ENCODE assay signal across 13 cellular contexts in the genomic region with DNA sequence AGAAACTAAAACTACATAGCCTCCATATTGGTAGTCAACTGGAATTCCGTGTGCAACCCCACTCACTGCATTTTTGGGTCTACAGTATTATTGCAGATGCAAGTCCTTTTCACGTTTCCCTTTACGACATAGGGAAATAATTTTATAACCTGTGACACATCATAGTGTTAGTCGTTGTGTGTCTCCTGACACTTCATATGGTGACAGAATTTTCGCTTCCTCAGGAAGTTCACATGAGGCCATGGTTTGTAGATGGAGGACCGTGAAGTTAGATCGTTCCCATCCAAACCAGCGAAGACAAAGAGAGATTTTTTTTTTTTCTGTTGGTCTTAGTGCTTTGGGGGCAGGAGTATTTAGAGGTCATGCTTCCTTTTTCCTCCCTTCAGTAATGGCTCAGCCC. TPM values are rescaled to one million over a fixed set of nuclear protein-coding genes. Genes with fewer than 3 reads are reported as not detected.
DNase-seq lines count a peak whose midpoint lies in the region; ATAC-seq and TF ChIP-seq lines count a peak whose summit lies in the region.
"Had no signal": no experiment of that assay in that cellular context is flagged by ENCODE, and none has a peak within 500 bp of the region (broad histone marks: within the 10 kb centered on the region; RNA-seq: fewer than 3 reads in every experiment).

No MANE protein-coding gene starts in this region.

- H3K36me3 ChIP-seq in left lung = peaks cover 0 to 99% of the 10 kb centered on the region in 2 donors

- DNase-seq in GDM1 (lab: John Stamatoyannopoulos, UW) (peak; percentile 35), left lung (no peak), NCI-H128 (lab: John Stamatoyannopoulos, UW; ENCODE audit: unreplicated experiment) (no peak)
- no peak for DNase-seq in activated CD4-positive, alpha-beta T cell treated with anti-CD3 and anti-CD28 coated beads for 1 hour
- DNase-seq: activated naive CD8-positive, alpha-beta T cell treated with anti-CD3 and anti-CD28 coated beads, Interleukin-2, amount 10 ng/mL, durations not matched to agents 7 days and 5 days; NCI-H2227 treated with DMSO at 0.1 percent for 48 hours; Peyer's patch; stimulated activated CD4-positive, alpha-beta T cell treated with anti-CD3 and anti-CD28 coated beads, Interleukin-4, amount 100 ng/mL, for 24 hours had no signal

- no peak for TF ChIP-seq CTCF in left lung (IDR thresholded peaks at IDR 0.05)

- no peaks in the 10 kb centered on the region for H3K27me3 Mint-ChIP-seq in IgD-negative memory B cell
- H3K27me3 Mint-ChIP-seq: activated naive CD8-positive, alpha-beta T cell treated with anti-CD3 and anti-CD28 coated beads, Interleukin-2, amount 10 ng/mL, durations not matched to agents 7 days and 5 days had no signal

- peak overlapping the region in 1 of 2 donors; percentile 34 for H3K27ac ChIP-seq in left lung
- H3K27ac ChIP-seq: C4-2B, Peyer's patch had no signal

- peaks cover 9% of the 10 kb centered on the region for H3K36me3 Mint-ChIP-seq in IgD-negative memory B cell

- H3K27ac Mint-ChIP-seq in IgD-negative memory B cell = peak overlapping the region; percentile 65 to 91 (median 84)
- H3K27ac Mint-ChIP-seq: activated naive CD8-positive, alpha-beta T cell treated with anti-CD3 and anti-CD28 coated beads, Interleukin-2, amount 10 ng/mL, durations not matched to agents 7 days and 5 days had no signal

- no peaks in the 10 kb centered on the region for H3K27me3 ChIP-seq in left lung
- H3K27me3 ChIP-seq: Peyer's patch had no signal

- H3K4me3 Mint-ChIP-seq in IgD-negative memory B cell = peak overlapping the region in 3 of 4 donors; percentile 20 to 83 (median 27)
- H3K4me3 Mint-ChIP-seq: activated naive CD8-positive, alpha-beta T cell treated with anti-CD3 and anti-CD28 coated beads, Interleukin-2, amount 10 ng/mL, durations not matched to agents 7 days and 5 days had no signal

- ATAC-seq in GM19463 (IDR thresholded peaks at IDR 0.05; ENCODE audit: unreplicated experiment) (peak; percentile 36), left lung (peak; percentile 11), HG03520 (IDR thresholded peaks at IDR 0.05; ENCODE audit: unreplicated experiment) (no peak), HG03457 (IDR thresholded peaks at IDR 0.05; ENCODE audit: unreplicated experiment) (no peak)

- peaks cover 7 to 18% (median 14%) of the 10 kb centered on the region in 3 donors for H3K4me1 Mint-ChIP-seq in IgD-negative memory B cell

- no peaks in the 10 kb centered on the region for H3K4me1 ChIP-seq in left lung
- H3K4me1 ChIP-seq: Peyer's patch had no signal

- intact Hi-C loops in left lung (cut with DNase I) = no loop called here

- no peaks in the 10 kb centered on the region for H3K9me3 Mint-ChIP-seq in IgD-negative memory B cell
- H3K9me3 Mint-ChIP-seq: activated naive CD8-positive, alpha-beta T cell treated with anti-CD3 and anti-CD28 coated beads, Interleukin-2, amount 10 ng/mL, durations not matched to agents 7 days and 5 days had no signal

- H3K4me3 ChIP-seq in left lung = no peak overlapping the region
- H3K4me3 ChIP-seq: Peyer's patch had no signal

- no peaks in the 10 kb centered on the region for H3K9me3 ChIP-seq in left lung
- H3K9me3 ChIP-seq: Peyer's patch had no signal

RNA-seq across cellular contexts. Expression of a gene that starts 15.7 kb away (rescaled TPM):
- polyA plus RNA-seq in IgD-negative memory B cell = 0.24 TPM
- 100 to 1,000 TPM in 1 of 2 donors, 10 to 100 TPM in 1; 93.3 to 151 TPM for total RNA-seq in left lung

Comparison
In these comparisons a context has a peak if more than half of its experiments do, and no peak if none do; other contexts are left out.
1. ATAC-seq: peak in GM19463 (single experiment) and left lung (single experiment); none in HG03520 (single experiment) and HG03457 (single experiment).